ENCODE assay signal across 2 cellular contexts in the genomic region with DNA sequence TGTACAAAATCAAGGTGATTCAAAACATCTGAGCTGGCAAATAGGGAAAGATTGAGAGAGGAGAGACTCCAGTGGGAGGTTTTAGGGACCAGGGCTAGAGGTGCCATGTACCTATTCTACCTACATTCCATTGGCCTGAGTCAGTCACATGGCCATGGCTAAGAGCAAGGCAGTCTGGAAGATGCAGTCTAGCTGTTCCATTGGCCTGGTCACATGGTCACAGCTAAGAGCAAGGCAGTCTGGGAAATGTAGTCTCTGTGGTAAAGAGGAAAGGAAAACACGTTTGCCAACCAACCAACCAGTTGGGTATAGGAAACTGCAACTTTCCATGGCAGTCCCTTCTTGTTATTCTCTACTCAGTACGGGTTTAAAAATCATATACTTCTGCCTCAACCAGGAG.
A peak's percentile ranks its signal among the peaks of the same experiment; 100 is the strongest.
TF ChIP-seq lines count a peak whose summit lies in the region.

No MANE protein-coding gene starts in this region.

TF ChIP-seq in IMR-90, 13 proteins besides CTCF, POLR2A, EP300 and RAD21 (continued from another document):
- TF ChIP-seq, protein P1, sequence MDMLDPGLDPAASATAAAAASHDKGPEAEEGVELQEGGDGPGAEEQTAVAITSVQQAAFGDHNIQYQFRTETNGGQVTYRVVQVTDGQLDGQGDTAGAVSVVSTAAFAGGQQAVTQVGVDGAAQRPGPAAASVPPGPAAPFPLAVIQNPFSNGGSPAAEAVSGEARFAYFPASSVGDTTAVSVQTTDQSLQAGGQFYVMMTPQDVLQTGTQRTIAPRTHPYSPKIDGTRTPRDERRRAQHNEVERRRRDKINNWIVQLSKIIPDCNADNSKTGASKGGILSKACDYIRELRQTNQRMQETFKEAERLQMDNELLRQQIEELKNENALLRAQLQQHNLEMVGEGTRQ (IDR thresholded peaks at IDR 0.05; ENCODE audit: low read depth, low read length), result peak; percentile 70
- TF ChIP-seq, protein P2, sequence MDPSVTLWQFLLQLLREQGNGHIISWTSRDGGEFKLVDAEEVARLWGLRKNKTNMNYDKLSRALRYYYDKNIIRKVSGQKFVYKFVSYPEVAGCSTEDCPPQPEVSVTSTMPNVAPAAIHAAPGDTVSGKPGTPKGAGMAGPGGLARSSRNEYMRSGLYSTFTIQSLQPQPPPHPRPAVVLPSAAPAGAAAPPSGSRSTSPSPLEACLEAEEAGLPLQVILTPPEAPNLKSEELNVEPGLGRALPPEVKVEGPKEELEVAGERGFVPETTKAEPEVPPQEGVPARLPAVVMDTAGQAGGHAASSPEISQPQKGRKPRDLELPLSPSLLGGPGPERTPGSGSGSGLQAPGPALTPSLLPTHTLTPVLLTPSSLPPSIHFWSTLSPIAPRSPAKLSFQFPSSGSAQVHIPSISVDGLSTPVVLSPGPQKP (IDR thresholded peaks at IDR 0.05; ENCODE audit: borderline replicate concordance, low read depth, low read length), result no peak

TF ChIP-seq in WTC11, 78 proteins besides CTCF, POLR2A, EP300 and RAD21 (continued from another document):
- TF ChIP-seq, protein P3, sequence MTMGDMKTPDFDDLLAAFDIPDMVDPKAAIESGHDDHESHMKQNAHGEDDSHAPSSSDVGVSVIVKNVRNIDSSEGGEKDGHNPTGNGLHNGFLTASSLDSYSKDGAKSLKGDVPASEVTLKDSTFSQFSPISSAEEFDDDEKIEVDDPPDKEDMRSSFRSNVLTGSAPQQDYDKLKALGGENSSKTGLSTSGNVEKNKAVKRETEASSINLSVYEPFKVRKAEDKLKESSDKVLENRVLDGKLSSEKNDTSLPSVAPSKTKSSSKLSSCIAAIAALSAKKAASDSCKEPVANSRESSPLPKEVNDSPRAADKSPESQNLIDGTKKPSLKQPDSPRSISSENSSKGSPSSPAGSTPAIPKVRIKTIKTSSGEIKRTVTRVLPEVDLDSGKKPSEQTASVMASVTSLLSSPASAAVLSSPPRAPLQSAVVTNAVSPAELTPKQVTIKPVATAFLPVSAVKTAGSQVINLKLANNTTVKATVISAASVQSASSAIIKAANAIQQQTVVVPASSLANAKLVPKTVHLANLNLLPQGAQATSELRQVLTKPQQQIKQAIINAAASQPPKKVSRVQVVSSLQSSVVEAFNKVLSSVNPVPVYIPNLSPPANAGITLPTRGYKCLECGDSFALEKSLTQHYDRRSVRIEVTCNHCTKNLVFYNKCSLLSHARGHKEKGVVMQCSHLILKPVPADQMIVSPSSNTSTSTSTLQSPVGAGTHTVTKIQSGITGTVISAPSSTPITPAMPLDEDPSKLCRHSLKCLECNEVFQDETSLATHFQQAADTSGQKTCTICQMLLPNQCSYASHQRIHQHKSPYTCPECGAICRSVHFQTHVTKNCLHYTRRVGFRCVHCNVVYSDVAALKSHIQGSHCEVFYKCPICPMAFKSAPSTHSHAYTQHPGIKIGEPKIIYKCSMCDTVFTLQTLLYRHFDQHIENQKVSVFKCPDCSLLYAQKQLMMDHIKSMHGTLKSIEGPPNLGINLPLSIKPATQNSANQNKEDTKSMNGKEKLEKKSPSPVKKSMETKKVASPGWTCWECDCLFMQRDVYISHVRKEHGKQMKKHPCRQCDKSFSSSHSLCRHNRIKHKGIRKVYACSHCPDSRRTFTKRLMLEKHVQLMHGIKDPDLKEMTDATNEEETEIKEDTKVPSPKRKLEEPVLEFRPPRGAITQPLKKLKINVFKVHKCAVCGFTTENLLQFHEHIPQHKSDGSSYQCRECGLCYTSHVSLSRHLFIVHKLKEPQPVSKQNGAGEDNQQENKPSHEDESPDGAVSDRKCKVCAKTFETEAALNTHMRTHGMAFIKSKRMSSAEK (CRISPR knock-in tag; IDR thresholded peaks at IDR 0.05; ENCODE audit: borderline replicate concordance), result 0 out of 2 replicates have a peak, but pooled peaks have one; percentile 64
- TF ChIP-seq, protein P4, sequence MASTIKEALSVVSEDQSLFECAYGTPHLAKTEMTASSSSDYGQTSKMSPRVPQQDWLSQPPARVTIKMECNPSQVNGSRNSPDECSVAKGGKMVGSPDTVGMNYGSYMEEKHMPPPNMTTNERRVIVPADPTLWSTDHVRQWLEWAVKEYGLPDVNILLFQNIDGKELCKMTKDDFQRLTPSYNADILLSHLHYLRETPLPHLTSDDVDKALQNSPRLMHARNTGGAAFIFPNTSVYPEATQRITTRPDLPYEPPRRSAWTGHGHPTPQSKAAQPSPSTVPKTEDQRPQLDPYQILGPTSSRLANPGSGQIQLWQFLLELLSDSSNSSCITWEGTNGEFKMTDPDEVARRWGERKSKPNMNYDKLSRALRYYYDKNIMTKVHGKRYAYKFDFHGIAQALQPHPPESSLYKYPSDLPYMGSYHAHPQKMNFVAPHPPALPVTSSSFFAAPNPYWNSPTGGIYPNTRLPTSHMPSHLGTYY (CRISPR knock-in tag; IDR thresholded peaks at IDR 0.05), result no peak
- TF ChIP-seq GRHL2 (CRISPR knock-in tag; IDR thresholded peaks at IDR 0.05; ENCODE audit: insufficient replicate concordance, severe bottlenecking) (no peak), GABPB1 (CRISPR knock-in tag; IDR thresholded peaks at IDR 0.05) (no peak), FOXJ3 (CRISPR knock-in tag; IDR thresholded peaks at IDR 0.05; ENCODE audit: borderline replicate concordance) (no peak), ZNF425 (CRISPR knock-in tag; conservative IDR thresholded peaks at IDR 0.05) (no peak), NFE2L1 (CRISPR knock-in tag; IDR thresholded peaks at IDR 0.05) (no peak), CBFB (CRISPR knock-in tag; IDR thresholded peaks at IDR 0.05; ENCODE audit: low read depth) (no peak), MAX (CRISPR knock-in tag; IDR thresholded peaks at IDR 0.05) (no peak), SMAD3 (CRISPR knock-in tag; IDR thresholded peaks at IDR 0.05; ENCODE audit: borderline replicate concordance) (no peak), SOX15 (CRISPR knock-in tag; IDR thresholded peaks at IDR 0.05) (no peak), JAZF1 (CRISPR knock-in tag; IDR thresholded peaks at IDR 0.05) (no peak), NFYB (CRISPR knock-in tag; conservative IDR thresholded peaks at IDR 0.05; ENCODE audit: low read depth) (peak; percentile 62), ZNF232 (CRISPR knock-in tag; IDR thresholded peaks at IDR 0.05) (no peak), ZNF219 (CRISPR knock-in tag; IDR thresholded peaks at IDR 0.05; ENCODE audit: borderline replicate concordance) (no peak), JUN (CRISPR knock-in tag; IDR thresholded peaks at IDR 0.05) (no peak), NR2C2 (CRISPR knock-in tag; IDR thresholded peaks at IDR 0.05) (no peak), ZBTB21 (CRISPR knock-in tag; IDR thresholded peaks at IDR 0.05; ENCODE audit: borderline replicate concordance) (no peak), CREB1 (CRISPR knock-in tag; IDR thresholded peaks at IDR 0.05) (no peak)
- TF ChIP-seq, protein P1 (CRISPR knock-in tag; IDR thresholded peaks at IDR 0.05), result peak; percentile 97
- TF ChIP-seq, protein P5, sequence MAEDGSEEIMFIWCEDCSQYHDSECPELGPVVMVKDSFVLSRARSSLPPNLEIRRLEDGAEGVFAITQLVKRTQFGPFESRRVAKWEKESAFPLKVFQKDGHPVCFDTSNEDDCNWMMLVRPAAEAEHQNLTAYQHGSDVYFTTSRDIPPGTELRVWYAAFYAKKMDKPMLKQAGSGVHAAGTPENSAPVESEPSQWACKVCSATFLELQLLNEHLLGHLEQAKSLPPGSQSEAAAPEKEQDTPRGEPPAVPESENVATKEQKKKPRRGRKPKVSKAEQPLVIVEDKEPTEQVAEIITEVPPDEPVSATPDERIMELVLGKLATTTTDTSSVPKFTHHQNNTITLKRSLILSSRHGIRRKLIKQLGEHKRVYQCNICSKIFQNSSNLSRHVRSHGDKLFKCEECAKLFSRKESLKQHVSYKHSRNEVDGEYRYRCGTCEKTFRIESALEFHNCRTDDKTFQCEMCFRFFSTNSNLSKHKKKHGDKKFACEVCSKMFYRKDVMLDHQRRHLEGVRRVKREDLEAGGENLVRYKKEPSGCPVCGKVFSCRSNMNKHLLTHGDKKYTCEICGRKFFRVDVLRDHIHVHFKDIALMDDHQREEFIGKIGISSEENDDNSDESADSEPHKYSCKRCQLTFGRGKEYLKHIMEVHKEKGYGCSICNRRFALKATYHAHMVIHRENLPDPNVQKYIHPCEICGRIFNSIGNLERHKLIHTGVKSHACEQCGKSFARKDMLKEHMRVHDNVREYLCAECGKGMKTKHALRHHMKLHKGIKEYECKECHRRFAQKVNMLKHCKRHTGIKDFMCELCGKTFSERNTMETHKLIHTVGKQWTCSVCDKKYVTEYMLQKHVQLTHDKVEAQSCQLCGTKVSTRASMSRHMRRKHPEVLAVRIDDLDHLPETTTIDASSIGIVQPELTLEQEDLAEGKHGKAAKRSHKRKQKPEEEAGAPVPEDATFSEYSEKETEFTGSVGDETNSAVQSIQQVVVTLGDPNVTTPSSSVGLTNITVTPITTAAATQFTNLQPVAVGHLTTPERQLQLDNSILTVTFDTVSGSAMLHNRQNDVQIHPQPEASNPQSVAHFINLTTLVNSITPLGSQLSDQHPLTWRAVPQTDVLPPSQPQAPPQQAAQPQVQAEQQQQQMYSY (CRISPR knock-in tag; IDR thresholded peaks at IDR 0.05), result no peak
- TF ChIP-seq, protein P6, sequence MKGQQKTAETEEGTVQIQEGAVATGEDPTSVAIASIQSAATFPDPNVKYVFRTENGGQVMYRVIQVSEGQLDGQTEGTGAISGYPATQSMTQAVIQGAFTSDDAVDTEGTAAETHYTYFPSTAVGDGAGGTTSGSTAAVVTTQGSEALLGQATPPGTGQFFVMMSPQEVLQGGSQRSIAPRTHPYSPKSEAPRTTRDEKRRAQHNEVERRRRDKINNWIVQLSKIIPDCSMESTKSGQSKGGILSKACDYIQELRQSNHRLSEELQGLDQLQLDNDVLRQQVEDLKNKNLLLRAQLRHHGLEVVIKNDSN (CRISPR knock-in tag; IDR thresholded peaks at IDR 0.05), result peak; percentile 99
TF ChIP-seq in WTC11: peak in this region for 4.
